Comparison of ENCODE assay signal across 1 cellular context in genomic region chr1:15249032-15249601, GRCh38.
TF ChIP-seq lines count a peak whose summit lies in the region.

No MANE protein-coding gene starts in this region.

TF ChIP-seq in IMR-90, 13 proteins besides CTCF, POLR2A, EP300 and RAD21 (continued from another document):
- TF ChIP-seq USF2 (IDR thresholded peaks at IDR 0.05; ENCODE audit: low read depth, low read length) (no peak), SMC3 (IDR thresholded peaks at IDR 0.05; ENCODE audit: low read depth, low read length) (no peak), MAZ (IDR thresholded peaks at IDR 0.05; ENCODE audit: borderline replicate concordance, low read depth, low read length) (no peak), CHD1 (IDR thresholded peaks at IDR 0.05; ENCODE audit: low read depth, low read length) (no peak), ELK1 (IDR thresholded peaks at IDR 0.05; ENCODE audit: borderline replicate concordance, low read depth, low read length) (no peak), CEBPB (IDR thresholded peaks at IDR 0.05; ENCODE audit: low read depth, low read length) (no peak), MXI1 (IDR thresholded peaks at IDR 0.05; ENCODE audit: borderline replicate concordance, low read depth, low read length) (no peak), NFE2L2 (IDR thresholded peaks at IDR 0.05; ENCODE audit: low read depth, low read length) (no peak), BHLHE40 (IDR thresholded peaks at IDR 0.05; ENCODE audit: low read depth, low read length) (no peak), RFX5 (IDR thresholded peaks at IDR 0.05; ENCODE audit: low read depth, low read length) (no peak), RCOR1 (IDR thresholded peaks at IDR 0.05; ENCODE audit: insufficient replicate concordance, low read length) (no peak), MAFK (IDR thresholded peaks at IDR 0.05; ENCODE audit: low read depth, low read length) (no peak)
